Comparison of ENCODE assay signal across 1 cellular context in the genomic region with DNA sequence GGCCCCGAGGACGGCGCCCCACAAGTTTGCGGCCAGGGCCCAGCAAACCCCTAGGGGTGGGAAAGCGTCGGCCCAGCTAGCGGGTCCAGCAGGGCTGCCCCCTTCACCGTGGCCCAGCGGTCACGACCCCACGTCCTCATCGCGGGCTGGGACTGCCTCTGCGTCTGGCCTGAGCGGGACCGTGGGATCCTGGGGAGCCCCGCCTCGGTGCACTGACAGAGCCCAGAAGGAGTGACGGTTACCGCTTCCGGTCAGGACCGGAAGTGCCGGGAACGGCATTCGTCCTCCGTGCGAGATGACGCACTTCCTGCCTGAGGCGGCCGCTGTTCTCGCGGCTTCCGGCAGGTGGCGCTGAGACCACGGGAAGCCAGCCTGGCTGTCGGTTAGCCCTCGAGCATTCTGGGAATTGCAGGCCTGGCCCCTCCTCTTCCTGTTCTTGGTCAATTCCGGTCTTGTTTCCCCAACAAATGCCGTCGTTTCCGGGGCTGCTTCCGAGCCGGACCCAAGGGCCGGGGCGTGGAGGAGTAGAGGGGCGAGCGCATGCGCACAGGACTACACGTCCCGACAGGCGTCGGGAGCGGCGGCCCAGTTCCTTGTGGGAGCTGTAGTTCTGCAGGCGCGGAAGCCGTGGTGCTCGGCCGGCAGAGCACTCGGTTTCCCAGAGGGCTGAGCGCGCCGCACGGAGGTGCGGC.
TF ChIP-seq lines count a peak whose summit lies in the region.

A gene (plus strand): TSS at position 682 of the 692 bp plus-strand sequence. CDS start 1,884 bp downstream, outside the sequence.

TF ChIP-seq in K562, 482 proteins besides CTCF, POLR2A, EP300 and RAD21 (continued from another document and continues in another):
- TF ChIP-seq, protein P1, sequence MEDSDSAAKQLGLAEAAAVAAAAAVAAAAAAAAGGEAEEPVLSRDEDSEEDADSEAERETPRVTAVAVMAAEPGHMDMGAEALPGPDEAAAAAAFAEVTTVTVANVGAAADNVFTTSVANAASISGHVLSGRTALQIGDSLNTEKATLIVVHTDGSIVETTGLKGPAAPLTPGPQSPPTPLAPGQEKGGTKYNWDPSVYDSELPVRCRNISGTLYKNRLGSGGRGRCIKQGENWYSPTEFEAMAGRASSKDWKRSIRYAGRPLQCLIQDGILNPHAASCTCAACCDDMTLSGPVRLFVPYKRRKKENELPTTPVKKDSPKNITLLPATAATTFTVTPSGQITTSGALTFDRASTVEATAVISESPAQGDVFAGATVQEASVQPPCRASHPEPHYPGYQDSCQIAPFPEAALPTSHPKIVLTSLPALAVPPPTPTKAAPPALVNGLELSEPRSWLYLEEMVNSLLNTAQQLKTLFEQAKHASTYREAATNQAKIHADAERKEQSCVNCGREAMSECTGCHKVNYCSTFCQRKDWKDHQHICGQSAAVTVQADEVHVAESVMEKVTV (CRISPR knock-in tag; IDR thresholded peaks at IDR 0.05): peak; percentile 39; the same call in 1 of the 2 replicates
- TF ChIP-seq, protein P2, sequence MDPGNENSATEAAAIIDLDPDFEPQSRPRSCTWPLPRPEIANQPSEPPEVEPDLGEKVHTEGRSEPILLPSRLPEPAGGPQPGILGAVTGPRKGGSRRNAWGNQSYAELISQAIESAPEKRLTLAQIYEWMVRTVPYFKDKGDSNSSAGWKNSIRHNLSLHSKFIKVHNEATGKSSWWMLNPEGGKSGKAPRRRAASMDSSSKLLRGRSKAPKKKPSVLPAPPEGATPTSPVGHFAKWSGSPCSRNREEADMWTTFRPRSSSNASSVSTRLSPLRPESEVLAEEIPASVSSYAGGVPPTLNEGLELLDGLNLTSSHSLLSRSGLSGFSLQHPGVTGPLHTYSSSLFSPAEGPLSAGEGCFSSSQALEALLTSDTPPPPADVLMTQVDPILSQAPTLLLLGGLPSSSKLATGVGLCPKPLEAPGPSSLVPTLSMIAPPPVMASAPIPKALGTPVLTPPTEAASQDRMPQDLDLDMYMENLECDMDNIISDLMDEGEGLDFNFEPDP (CRISPR knock-in tag; IDR thresholded peaks at IDR 0.05): 0 out of 2 replicates have a peak, but pooled peaks have one; percentile 41
- TF ChIP-seq ASH1L (IDR thresholded peaks at IDR 0.05; ENCODE audit: borderline replicate concordance, low read depth, partially characterized antibody) (no peak), MECOM (CRISPR knock-in tag; IDR thresholded peaks at IDR 0.05) (no peak), U2AF1 (optimal IDR thresholded peaks at IDR 0.05; ENCODE audit: low read depth, low read length) (no peak), ETS2 (tag; IDR thresholded peaks at IDR 0.05; ENCODE audit: borderline replicate concordance, poor library complexity, severe bottlenecking) (no peak), POLR2AphosphoS5 (IDR thresholded peaks at IDR 0.05; ENCODE audit: control insufficient read depth, insufficient read depth, low read depth, low read length) (peak; percentile 82), HDAC1 (IDR thresholded peaks at IDR 0.05) (peak in 1 of 2 experiments; percentile 67; a peak in 2 of 4 replicates), SAP30 (IDR thresholded peaks at IDR 0.05; ENCODE audit: borderline replicate concordance, insufficient read depth, low read depth, low read length, poor library complexity, severe bottlenecking) (no peak), LCOR (CRISPR knock-in tag; IDR thresholded peaks at IDR 0.05) (peak; percentile 86; the same call in 1 of the 2 replicates), NCOA6 (IDR thresholded peaks at IDR 0.05) (no peak), PYGO2 (tag; IDR thresholded peaks at IDR 0.05) (no peak), ZNF263 (CRISPR knock-in tag; IDR thresholded peaks at IDR 0.05; ENCODE audit: borderline replicate concordance) (peak; percentile 36), PTBP1 (IDR thresholded peaks at IDR 0.05; ENCODE audit: low read depth, low read length) (no peak), DMBX1 (CRISPR knock-in tag; IDR thresholded peaks at IDR 0.05; ENCODE audit: borderline replicate concordance) (peak; percentile 30; the same call in 1 of the 2 replicates), HMG20A (CRISPR knock-in tag; conservative IDR thresholded peaks at IDR 0.05) (0 out of 2 replicates have a peak, but pooled peaks have one; percentile 16), KDM5B (IDR thresholded peaks at IDR 0.05; ENCODE audit: insufficient replicate concordance, low read depth, low read length) (peak; percentile 77), RNF2 (IDR thresholded peaks at IDR 0.05) (peak; percentile 73), SMAD4 (CRISPR knock-in tag; conservative IDR thresholded peaks at IDR 0.05) (peak; percentile 55; the same call in 1 of the 2 replicates), BHLHE40 (IDR thresholded peaks at IDR 0.05; ENCODE audit: low read length) (no peak; the same call in 1 of the 2 replicates), FOXJ3 (CRISPR knock-in tag; IDR thresholded peaks at IDR 0.05) (no peak), SMC3 (conservative IDR thresholded peaks at IDR 0.05; ENCODE audit: insufficient read depth, low read depth, low read length) (peak; percentile 83), ZNF561 (CRISPR knock-in tag; conservative IDR thresholded peaks at IDR 0.05) (no peak), HLTF (IDR thresholded peaks at IDR 0.05) (no peak), NFRKB (IDR thresholded peaks at IDR 0.05; ENCODE audit: low read depth) (no peak; the same call in 1 of the 2 replicates), HDAC3 (IDR thresholded peaks at IDR 0.05; ENCODE audit: borderline replicate concordance, partially characterized antibody) (no peak), ZNF282 (CRISPR knock-in tag; IDR thresholded peaks at IDR 0.05) (no peak), HDAC8 (tag; IDR thresholded peaks at IDR 0.05) (no peak), RB1 (IDR thresholded peaks at IDR 0.05; ENCODE audit: low read depth) (peak; percentile 70), NFYB (IDR thresholded peaks at IDR 0.05; ENCODE audit: extremely low read depth, insufficient read length) (no peak), ZNF324 (CRISPR knock-in tag; IDR thresholded peaks at IDR 0.05) (0 out of 2 replicates have a peak, but pooled peaks have one; percentile 46), ZNF707 (CRISPR knock-in tag; conservative IDR thresholded peaks at IDR 0.05) (no peak), ZKSCAN3 (CRISPR knock-in tag; IDR thresholded peaks at IDR 0.05) (no peak), EGR1 (conservative IDR thresholded peaks at IDR 0.05) (peak; percentile 29; the same call in 1 of the 2 replicates), CBX5 (IDR thresholded peaks at IDR 0.05; ENCODE audit: borderline replicate concordance, low read depth) (no peak), ZBTB7A (IDR thresholded peaks at IDR 0.05; ENCODE audit: borderline replicate concordance, control insufficient read depth, low read depth, low read length) (peak; percentile 29; the same call in 1 of the 2 replicates), CREM (IDR thresholded peaks at IDR 0.05; ENCODE audit: low read depth) (peak; percentile 97), LEF1 (IDR thresholded peaks at IDR 0.05) (no peak)
- TF ChIP-seq, protein P3, sequence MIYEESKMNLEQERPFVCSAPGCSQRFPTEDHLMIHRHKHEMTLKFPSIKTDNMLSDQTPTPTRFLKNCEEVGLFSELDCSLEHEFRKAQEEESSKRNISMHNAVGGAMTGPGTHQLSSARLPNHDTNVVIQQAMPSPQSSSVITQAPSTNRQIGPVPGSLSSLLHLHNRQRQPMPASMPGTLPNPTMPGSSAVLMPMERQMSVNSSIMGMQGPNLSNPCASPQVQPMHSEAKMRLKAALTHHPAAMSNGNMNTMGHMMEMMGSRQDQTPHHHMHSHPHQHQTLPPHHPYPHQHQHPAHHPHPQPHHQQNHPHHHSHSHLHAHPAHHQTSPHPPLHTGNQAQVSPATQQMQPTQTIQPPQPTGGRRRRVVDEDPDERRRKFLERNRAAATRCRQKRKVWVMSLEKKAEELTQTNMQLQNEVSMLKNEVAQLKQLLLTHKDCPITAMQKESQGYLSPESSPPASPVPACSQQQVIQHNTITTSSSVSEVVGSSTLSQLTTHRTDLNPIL (CRISPR knock-in tag; IDR thresholded peaks at IDR 0.05): no peak; the same call in 1 of the 2 replicates
- TF ChIP-seq, protein P4, sequence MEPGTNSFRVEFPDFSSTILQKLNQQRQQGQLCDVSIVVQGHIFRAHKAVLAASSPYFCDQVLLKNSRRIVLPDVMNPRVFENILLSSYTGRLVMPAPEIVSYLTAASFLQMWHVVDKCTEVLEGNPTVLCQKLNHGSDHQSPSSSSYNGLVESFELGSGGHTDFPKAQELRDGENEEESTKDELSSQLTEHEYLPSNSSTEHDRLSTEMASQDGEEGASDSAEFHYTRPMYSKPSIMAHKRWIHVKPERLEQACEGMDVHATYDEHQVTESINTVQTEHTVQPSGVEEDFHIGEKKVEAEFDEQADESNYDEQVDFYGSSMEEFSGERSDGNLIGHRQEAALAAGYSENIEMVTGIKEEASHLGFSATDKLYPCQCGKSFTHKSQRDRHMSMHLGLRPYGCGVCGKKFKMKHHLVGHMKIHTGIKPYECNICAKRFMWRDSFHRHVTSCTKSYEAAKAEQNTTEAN (CRISPR knock-in tag; IDR thresholded peaks at IDR 0.05): 0 out of 2 replicates have a peak, but pooled peaks have one; percentile 68
- TF ChIP-seq, protein P5, sequence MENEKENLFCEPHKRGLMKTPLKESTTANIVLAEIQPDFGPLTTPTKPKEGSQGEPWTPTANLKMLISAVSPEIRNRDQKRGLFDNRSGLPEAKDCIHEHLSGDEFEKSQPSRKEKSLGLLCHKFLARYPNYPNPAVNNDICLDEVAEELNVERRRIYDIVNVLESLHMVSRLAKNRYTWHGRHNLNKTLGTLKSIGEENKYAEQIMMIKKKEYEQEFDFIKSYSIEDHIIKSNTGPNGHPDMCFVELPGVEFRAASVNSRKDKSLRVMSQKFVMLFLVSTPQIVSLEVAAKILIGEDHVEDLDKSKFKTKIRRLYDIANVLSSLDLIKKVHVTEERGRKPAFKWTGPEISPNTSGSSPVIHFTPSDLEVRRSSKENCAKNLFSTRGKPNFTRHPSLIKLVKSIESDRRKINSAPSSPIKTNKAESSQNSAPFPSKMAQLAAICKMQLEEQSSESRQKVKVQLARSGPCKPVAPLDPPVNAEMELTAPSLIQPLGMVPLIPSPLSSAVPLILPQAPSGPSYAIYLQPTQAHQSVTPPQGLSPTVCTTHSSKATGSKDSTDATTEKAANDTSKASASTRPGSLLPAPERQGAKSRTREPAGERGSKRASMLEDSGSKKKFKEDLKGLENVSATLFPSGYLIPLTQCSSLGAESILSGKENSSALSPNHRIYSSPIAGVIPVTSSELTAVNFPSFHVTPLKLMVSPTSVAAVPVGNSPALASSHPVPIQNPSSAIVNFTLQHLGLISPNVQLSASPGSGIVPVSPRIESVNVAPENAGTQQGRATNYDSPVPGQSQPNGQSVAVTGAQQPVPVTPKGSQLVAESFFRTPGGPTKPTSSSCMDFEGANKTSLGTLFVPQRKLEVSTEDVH (IDR thresholded peaks at IDR 0.05; ENCODE audit: low read depth, partially characterized antibody): peak; percentile 97
- TF ChIP-seq, protein P6, sequence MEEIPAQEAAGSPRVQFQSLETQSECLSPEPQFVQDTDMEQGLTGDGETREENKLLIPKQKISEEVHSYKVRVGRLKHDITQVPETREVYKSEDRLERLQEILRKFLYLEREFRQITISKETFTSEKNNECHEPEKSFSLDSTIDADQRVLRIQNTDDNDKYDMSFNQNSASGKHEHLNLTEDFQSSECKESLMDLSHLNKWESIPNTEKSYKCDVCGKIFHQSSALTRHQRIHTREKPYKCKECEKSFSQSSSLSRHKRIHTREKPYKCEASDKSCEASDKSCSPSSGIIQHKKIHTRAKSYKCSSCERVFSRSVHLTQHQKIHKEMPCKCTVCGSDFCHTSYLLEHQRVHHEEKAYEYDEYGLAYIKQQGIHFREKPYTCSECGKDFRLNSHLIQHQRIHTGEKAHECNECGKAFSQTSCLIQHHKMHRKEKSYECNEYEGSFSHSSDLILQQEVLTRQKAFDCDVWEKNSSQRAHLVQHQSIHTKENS (CRISPR knock-in tag; IDR thresholded peaks at IDR 0.05): no peak
- TF ChIP-seq, protein P7, sequence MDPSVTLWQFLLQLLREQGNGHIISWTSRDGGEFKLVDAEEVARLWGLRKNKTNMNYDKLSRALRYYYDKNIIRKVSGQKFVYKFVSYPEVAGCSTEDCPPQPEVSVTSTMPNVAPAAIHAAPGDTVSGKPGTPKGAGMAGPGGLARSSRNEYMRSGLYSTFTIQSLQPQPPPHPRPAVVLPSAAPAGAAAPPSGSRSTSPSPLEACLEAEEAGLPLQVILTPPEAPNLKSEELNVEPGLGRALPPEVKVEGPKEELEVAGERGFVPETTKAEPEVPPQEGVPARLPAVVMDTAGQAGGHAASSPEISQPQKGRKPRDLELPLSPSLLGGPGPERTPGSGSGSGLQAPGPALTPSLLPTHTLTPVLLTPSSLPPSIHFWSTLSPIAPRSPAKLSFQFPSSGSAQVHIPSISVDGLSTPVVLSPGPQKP (CRISPR knock-in tag; IDR thresholded peaks at IDR 0.05): 0 out of 2 replicates have a peak, but pooled peaks have one; percentile 5
- TF ChIP-seq, protein P8, sequence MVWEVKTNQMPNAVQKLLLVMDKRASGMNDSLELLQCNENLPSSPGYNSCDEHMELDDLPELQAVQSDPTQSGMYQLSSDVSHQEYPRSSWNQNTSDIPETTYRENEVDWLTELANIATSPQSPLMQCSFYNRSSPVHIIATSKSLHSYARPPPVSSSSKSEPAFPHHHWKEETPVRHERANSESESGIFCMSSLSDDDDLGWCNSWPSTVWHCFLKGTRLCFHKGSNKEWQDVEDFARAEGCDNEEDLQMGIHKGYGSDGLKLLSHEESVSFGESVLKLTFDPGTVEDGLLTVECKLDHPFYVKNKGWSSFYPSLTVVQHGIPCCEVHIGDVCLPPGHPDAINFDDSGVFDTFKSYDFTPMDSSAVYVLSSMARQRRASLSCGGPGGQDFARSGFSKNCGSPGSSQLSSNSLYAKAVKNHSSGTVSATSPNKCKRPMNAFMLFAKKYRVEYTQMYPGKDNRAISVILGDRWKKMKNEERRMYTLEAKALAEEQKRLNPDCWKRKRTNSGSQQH (CRISPR knock-in tag; IDR thresholded peaks at IDR 0.05): no peak
- TF ChIP-seq, protein P9, sequence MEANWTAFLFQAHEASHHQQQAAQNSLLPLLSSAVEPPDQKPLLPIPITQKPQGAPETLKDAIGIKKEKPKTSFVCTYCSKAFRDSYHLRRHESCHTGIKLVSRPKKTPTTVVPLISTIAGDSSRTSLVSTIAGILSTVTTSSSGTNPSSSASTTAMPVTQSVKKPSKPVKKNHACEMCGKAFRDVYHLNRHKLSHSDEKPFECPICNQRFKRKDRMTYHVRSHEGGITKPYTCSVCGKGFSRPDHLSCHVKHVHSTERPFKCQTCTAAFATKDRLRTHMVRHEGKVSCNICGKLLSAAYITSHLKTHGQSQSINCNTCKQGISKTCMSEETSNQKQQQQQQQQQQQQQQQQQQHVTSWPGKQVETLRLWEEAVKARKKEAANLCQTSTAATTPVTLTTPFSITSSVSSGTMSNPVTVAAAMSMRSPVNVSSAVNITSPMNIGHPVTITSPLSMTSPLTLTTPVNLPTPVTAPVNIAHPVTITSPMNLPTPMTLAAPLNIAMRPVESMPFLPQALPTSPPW (CRISPR knock-in tag; IDR thresholded peaks at IDR 0.05): peak; percentile 81
- TF ChIP-seq, protein P10, sequence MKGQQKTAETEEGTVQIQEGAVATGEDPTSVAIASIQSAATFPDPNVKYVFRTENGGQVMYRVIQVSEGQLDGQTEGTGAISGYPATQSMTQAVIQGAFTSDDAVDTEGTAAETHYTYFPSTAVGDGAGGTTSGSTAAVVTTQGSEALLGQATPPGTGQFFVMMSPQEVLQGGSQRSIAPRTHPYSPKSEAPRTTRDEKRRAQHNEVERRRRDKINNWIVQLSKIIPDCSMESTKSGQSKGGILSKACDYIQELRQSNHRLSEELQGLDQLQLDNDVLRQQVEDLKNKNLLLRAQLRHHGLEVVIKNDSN (CRISPR knock-in tag; IDR thresholded peaks at IDR 0.05): no peak
